ENCODE assay signal across 28 cellular contexts in the genomic region with DNA sequence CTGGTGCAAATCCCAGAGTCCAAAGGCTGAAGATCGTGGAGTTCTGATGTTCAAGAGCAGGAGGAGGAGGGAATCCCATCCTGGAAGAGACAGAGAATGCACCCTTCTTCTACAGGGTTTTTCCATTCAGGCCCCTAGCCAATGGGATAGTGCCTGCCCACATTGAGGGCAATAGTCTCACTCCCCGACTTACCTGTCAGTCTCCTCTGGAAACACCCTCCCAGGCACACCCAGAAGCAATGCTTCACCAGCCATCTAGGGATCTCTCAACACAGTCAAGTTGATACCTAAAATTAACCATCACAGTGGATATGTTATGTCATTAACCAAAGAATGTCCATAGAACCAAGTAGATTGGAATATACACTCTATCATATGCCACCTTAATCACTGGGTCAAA.
"Had no signal": no experiment of that assay in that cellular context is flagged by ENCODE, and none has a peak within 500 bp of the region (broad histone marks: within the 10 kb centered on the region; RNA-seq: fewer than 3 reads in every experiment).

No MANE protein-coding gene starts in this region.

- H3K27me3 Mint-ChIP-seq: activated CD4-positive, alpha-beta T cell treated with anti-CD3 and anti-CD28 coated beads, Interleukin-2, amount 10 ng/mL, durations not matched to agents 24 days and 14 days; T-helper 17 cell had no signal

- ATAC-seq: gastroesophageal sphincter, left colon, lower lobe of right lung, mucosa of descending colon, sciatic nerve, T-helper 17 cell, upper lobe of right lung had no signal

- DNase-seq: activated CD4-positive, alpha-beta T cell treated with anti-CD3 and anti-CD28 coated beads, Interleukin-2, amount 10 ng/mL, durations not matched to agents 24 days and 14 days; activated CD8-positive, alpha-beta memory T cell treated with anti-CD3 and anti-CD28 coated beads, Interleukin-2, amount 50 U/mL, for 48 hours; activated gamma-delta T cell; activated T-cell treated with anti-CD3 and anti-CD28 coated beads, Interleukin-2, amount 50 U/mL, for 72 hours; amniotic stem cell; cerebellar nuclear complex; heart right ventricle; left colon; lower lobe of right lung; mesendoderm; mucosa of descending colon; nephron progenitor cell; stimulated activated CD4-positive, alpha-beta T cell treated with anti-CD3 and anti-CD28 coated beads, Interleukin-15, amount 100 ng/mL, for 24 hours; stimulated activated naive CD4-positive, alpha-beta T cell; substantia nigra; SW 1271; T-helper 17 cell; thyroid gland; upper lobe of right lung had no signal

- H3K36me3 ChIP-seq: breast epithelium, gastroesophageal sphincter, heart right ventricle, lower lobe of right lung, thyroid gland, upper lobe of right lung had no signal

- H3K4me3 ChIP-seq: breast epithelium, coronary artery, gastroesophageal sphincter, heart right ventricle, lower lobe of right lung, mucosa of descending colon, SK-N-MC, smooth muscle cell, thyroid gland, upper lobe of right lung had no signal

- H3K9me3 Mint-ChIP-seq: activated CD4-positive, alpha-beta T cell treated with anti-CD3 and anti-CD28 coated beads, Interleukin-2, amount 10 ng/mL, durations not matched to agents 24 days and 14 days; activated naive CD4-positive, alpha-beta T cell treated with anti-CD3 and anti-CD28 coated beads, Interleukin-2, amount 50 U/mL, for 72 hours; activated T-cell treated with anti-CD3 and anti-CD28 coated beads, Interleukin-2, amount 50 U/mL, for 72 hours; nephron progenitor cell had no signal

- H3K4me1 ChIP-seq: breast epithelium, parathyroid adenoma had no signal

- H3K27ac ChIP-seq: breast epithelium, coronary artery, epithelial cell of prostate, gastroesophageal sphincter, heart right ventricle, lower lobe of right lung, parathyroid adenoma, SK-N-MC, thyroid gland, upper lobe of right lung had no signal

- H3K4me3 Mint-ChIP-seq: activated CD4-positive, alpha-beta T cell treated with anti-CD3 and anti-CD28 coated beads, Interleukin-2, amount 10 ng/mL, durations not matched to agents 24 days and 14 days; activated T-cell treated with anti-CD3 and anti-CD28 coated beads, Interleukin-2, amount 50 U/mL, for 72 hours; nephron progenitor cell; T-helper 17 cell had no signal

- H3K27ac Mint-ChIP-seq: activated CD4-positive, alpha-beta T cell treated with anti-CD3 and anti-CD28 coated beads, Interleukin-2, amount 10 ng/mL, durations not matched to agents 24 days and 14 days; nephron progenitor cell; T-helper 17 cell had no signal

- H3K9ac ChIP-seq: parathyroid adenoma had no signal

- H3K4me2 ChIP-seq: smooth muscle cell had no signal

- H3K27me3 ChIP-seq: breast epithelium, gastroesophageal sphincter, heart right ventricle, thyroid gland, upper lobe of right lung had no signal

- H3K9me3 ChIP-seq: breast epithelium, gastroesophageal sphincter, heart right ventricle, lower lobe of right lung, mucosa of descending colon, thyroid gland, upper lobe of right lung had no signal

- H2AFZ ChIP-seq: parathyroid adenoma had no signal

- H3K36me3 Mint-ChIP-seq: activated naive CD4-positive, alpha-beta T cell treated with anti-CD3 and anti-CD28 coated beads, Interleukin-2, amount 50 U/mL, for 72 hours had no signal
